ENCODE assay signal across 16 cellular contexts in genomic region chr16:27597361-27597760, GRCh38. TPM values are rescaled to one million over a fixed set of nuclear protein-coding genes. Genes with fewer than 3 reads are reported as not detected.
DNase-seq lines count a peak whose midpoint lies in the region; TF ChIP-seq lines count a peak whose summit lies in the region.
"Had no signal": no experiment of that assay in that cellular context is flagged by ENCODE, and none has a peak within 500 bp of the region (broad histone marks: within the 10 kb centered on the region; RNA-seq: fewer than 3 reads in every experiment).

No MANE protein-coding gene starts in this region.

- H3K9me3 ChIP-seq in adipocyte (ENCODE audit: control insufficient read depth, low read length), result no peaks in the 10 kb centered on the region
- H3K9me3 ChIP-seq: HAP-1 had no signal

- H3K9ac ChIP-seq in adipocyte (ENCODE audit: low read length), result no peak overlapping the region

- TF ChIP-seq CTCF in MCF 10A (IDR thresholded peaks at IDR 0.05; ENCODE audit: unreplicated experiment) (no peak), mesothelial cell of epicardium (IDR thresholded peaks at IDR 0.05; ENCODE audit: unreplicated experiment) (no peak), type B pancreatic cell (conservative IDR thresholded peaks at IDR 0.05) (no peak)

- intact Hi-C loops in MCF 10A (cut with micrococcal nuclease), result no loop called here

- DNase-seq in T47D (ENCODE audit: low read depth in 1 of 2, low spot score in 1 of 2), result peak; percentile 71 to 91
- DNase-seq in MCF 10A (ENCODE audit: unreplicated experiment), result no peak
- peak; percentile 66 for DNase-seq in adipocyte (ENCODE audit: low read depth)
- no peak for DNase-seq in mesothelial cell of epicardium (ENCODE audit: low spot score in 2 of 2, unreplicated experiment in 2 of 2)
- DNase-seq in type B pancreatic cell (ENCODE audit: extremely low spot score, unreplicated experiment), result no peak
- no peak for DNase-seq in H4 (ENCODE audit: low spot score)
- DNase-seq in RPMI8226, result no peak
- DNase-seq in HEK293T (ENCODE audit: extremely low spot score), result no peak
- DNase-seq: C1 segment of cervical spinal cord; Calu3; CD4-positive, alpha-beta memory T cell; COR-L47; DMS153; DND-41 had no signal

- POLR2A ChIA-PET in MCF 10A (lab: Yijun Ruan, JAX), result interaction anchor here (0.7 kb wide), 1 partner anchor 176 kb away, joined by 3 read pairs; no protein-coding TSS in a partner anchor
- POLR2A ChIA-PET in HEK293T (lab: Yijun Ruan, JAX), result no interaction called here

- in situ Hi-C loops in T47D (cut with HindIII; ENCODE audit: low pct_unique_long_range_greater_than_20kb, low sequenced_read_pairs), result no loop called here

- H3K27ac Mint-ChIP-seq in MCF 10A (ENCODE audit: low read depth, unreplicated experiment) (no peak overlapping the region), mesothelial cell of epicardium (peak overlapping the region; percentile 31), type B pancreatic cell (peak overlapping the region; percentile 51)
- H3K27ac Mint-ChIP-seq: CD4-positive, alpha-beta memory T cell; GM23338 had no signal

- no peak overlapping the region for H3K4me3 Mint-ChIP-seq in MCF 10A (ENCODE audit: unreplicated experiment)
- no peak overlapping the region for H3K4me3 Mint-ChIP-seq in mesothelial cell of epicardium
- H3K4me3 Mint-ChIP-seq in type B pancreatic cell, result no peak overlapping the region
- H3K4me3 Mint-ChIP-seq: CD4-positive, alpha-beta memory T cell; GM23338 had no signal

- H3K27me3 Mint-ChIP-seq in MCF 10A (ENCODE audit: insufficient read depth, unreplicated experiment) (no peaks in the 10 kb centered on the region), mesothelial cell of epicardium (ENCODE audit: low read depth) (no peaks in the 10 kb centered on the region), type B pancreatic cell (no peaks in the 10 kb centered on the region)
- H3K27me3 Mint-ChIP-seq: CD4-positive, alpha-beta memory T cell had no signal

- H3K4me1 Mint-ChIP-seq in MCF 10A (ENCODE audit: insufficient read depth, unreplicated experiment) (no peaks in the 10 kb centered on the region), mesothelial cell of epicardium (peaks cover 41% of the 10 kb centered on the region), type B pancreatic cell (ENCODE audit: unreplicated experiment) (peaks cover 35% of the 10 kb centered on the region)

- no peaks in the 10 kb centered on the region for H3K27me3 ChIP-seq in adipocyte (replicated peaks; ENCODE audit: control insufficient read depth, insufficient read depth, low read length)

- BruUV-seq in MCF 10A (replicated peaks; lab: Mats Ljungman, UMichigan), result no TSS peak

- CTCF ChIA-PET in MCF 10A (lab: Yijun Ruan, JAX) (interaction anchor here (0.6 to 0.8 kb wide), 2 partner anchors 10 to 260 kb away, joined by 3 to 5 read pairs; no protein-coding TSS in a partner anchor), HEK293T (lab: Yijun Ruan, JAX) (no interaction called here)

- H3K4me1 ChIP-seq in adipocyte (ENCODE audit: control insufficient read depth, insufficient read depth, low read length), result peaks cover 13% of the 10 kb centered on the region
- H3K4me1 ChIP-seq: HAP-1 had no signal

- no peak overlapping the region for H3K4me3 ChIP-seq in adipocyte (ENCODE audit: low read length)
- H3K4me3 ChIP-seq: GM23338, HAP-1 had no signal

- no peaks in the 10 kb centered on the region for H3K9me3 Mint-ChIP-seq in MCF 10A (ENCODE audit: unreplicated experiment)
- H3K9me3 Mint-ChIP-seq in mesothelial cell of epicardium, result no peaks in the 10 kb centered on the region
- H3K9me3 Mint-ChIP-seq in type B pancreatic cell, result no peaks in the 10 kb centered on the region
- H3K9me3 Mint-ChIP-seq: CD4-positive, alpha-beta memory T cell; GM23338 had no signal

- H3K36me3 Mint-ChIP-seq in MCF 10A (ENCODE audit: insufficient read depth, unreplicated experiment) (peaks cover 9% of the 10 kb centered on the region), mesothelial cell of epicardium (peaks cover 2% of the 10 kb centered on the region), type B pancreatic cell (no peaks in the 10 kb centered on the region)

- H3K36me3 ChIP-seq in adipocyte (ENCODE audit: control insufficient read depth, insufficient read depth, low read length, severe bottlenecking), result peaks cover 4% of the 10 kb centered on the region
- H3K36me3 ChIP-seq: HAP-1 had no signal

TF ChIP-seq in HEK293T, 16 proteins besides CTCF, POLR2A, EP300 and RAD21:
- TF ChIP-seq FOXK2 (IDR thresholded peaks at IDR 0.05), result no peak
- no peak for TF ChIP-seq CTBP1 (IDR thresholded peaks at IDR 0.05; ENCODE audit: borderline replicate concordance)
- no peak for TF ChIP-seq LEF1 (IDR thresholded peaks at IDR 0.05; ENCODE audit: borderline replicate concordance)
- no peak for TF ChIP-seq FOXM1 (IDR thresholded peaks at IDR 0.05; ENCODE audit: borderline replicate concordance)
- no peak for TF ChIP-seq HDGF (IDR thresholded peaks at IDR 0.05; ENCODE audit: borderline replicate concordance)
- no peak for TF ChIP-seq NFRKB (IDR thresholded peaks at IDR 0.05)
- TF ChIP-seq SUZ12 (IDR thresholded peaks at IDR 0.05), result no peak
- no peak for TF ChIP-seq FOXA1 (IDR thresholded peaks at IDR 0.05)
- TF ChIP-seq, protein P1, sequence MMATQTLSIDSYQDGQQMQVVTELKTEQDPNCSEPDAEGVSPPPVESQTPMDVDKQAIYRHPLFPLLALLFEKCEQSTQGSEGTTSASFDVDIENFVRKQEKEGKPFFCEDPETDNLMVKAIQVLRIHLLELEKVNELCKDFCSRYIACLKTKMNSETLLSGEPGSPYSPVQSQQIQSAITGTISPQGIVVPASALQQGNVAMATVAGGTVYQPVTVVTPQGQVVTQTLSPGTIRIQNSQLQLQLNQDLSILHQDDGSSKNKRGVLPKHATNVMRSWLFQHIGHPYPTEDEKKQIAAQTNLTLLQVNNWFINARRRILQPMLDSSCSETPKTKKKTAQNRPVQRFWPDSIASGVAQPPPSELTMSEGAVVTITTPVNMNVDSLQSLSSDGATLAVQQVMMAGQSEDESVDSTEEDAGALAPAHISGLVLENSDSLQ (IDR thresholded peaks at IDR 0.05), result no peak
- TF ChIP-seq L3MBTL2 (conservative IDR thresholded peaks at IDR 0.05), result no peak
- TF ChIP-seq ARNT (IDR thresholded peaks at IDR 0.05), result no peak
- TF ChIP-seq TARDBP (IDR thresholded peaks at IDR 0.05), result no peak
- no peak for TF ChIP-seq SP1 (IDR thresholded peaks at IDR 0.05)
- TF ChIP-seq BHLHE40 (IDR thresholded peaks at IDR 0.05; ENCODE audit: borderline replicate concordance), result no peak
- TF ChIP-seq ELF4 (IDR thresholded peaks at IDR 0.05), result no peak
- no peak for TF ChIP-seq ZNF384 (IDR thresholded peaks at IDR 0.05)

RNA-seq across cellular contexts. Expression of gene KATNIP, which starts 47.4 kb away (rescaled TPM):
- 21.3 and 36.5 TPM in 2 replicates for total RNA-seq in MCF 10A (2022)
- total RNA-seq in mesothelial cell of epicardium, result 33.7 to 38.8 TPM (median 36.5 TPM) in 3 replicates
- total RNA-seq in type B pancreatic cell (ENCODE audit: low replicate concordance), result 35.8 and 54.8 TPM in 2 replicates
- total RNA-seq in H4 (2014; rRNA removed; shearing (Covaris generic)), result 8.4 and 9.3 TPM in 2 replicates

RNA-seq across cellular contexts. Expression of gene GTF3C1, which starts 47.6 kb away (rescaled TPM):
- total RNA-seq in MCF 10A (2022) (38.1 and 52.3 TPM in 2 replicates), mesothelial cell of epicardium (120 to 131 TPM (median 123 TPM) in 3 replicates), type B pancreatic cell (ENCODE audit: low replicate concordance) (94.5 and 172 TPM in 2 replicates)
- 32.2 and 34.3 TPM in 2 replicates for total RNA-seq in H4 (2014; rRNA removed; shearing (Covaris generic))

Comparison
In these comparisons a context has a peak if more than half of its experiments do, and no peak if none do; other contexts are left out.
1. DNase-seq: peak in T47D (2 of 2) and adipocyte (single experiment); none in MCF 10A (single experiment), mesothelial cell of epicardium (0 of 2), type B pancreatic cell (single experiment), H4 (single experiment), RPMI8226 (single experiment) and HEK293T (single experiment).